ENCODE assay signal across 13 cellular contexts in the genomic region with DNA sequence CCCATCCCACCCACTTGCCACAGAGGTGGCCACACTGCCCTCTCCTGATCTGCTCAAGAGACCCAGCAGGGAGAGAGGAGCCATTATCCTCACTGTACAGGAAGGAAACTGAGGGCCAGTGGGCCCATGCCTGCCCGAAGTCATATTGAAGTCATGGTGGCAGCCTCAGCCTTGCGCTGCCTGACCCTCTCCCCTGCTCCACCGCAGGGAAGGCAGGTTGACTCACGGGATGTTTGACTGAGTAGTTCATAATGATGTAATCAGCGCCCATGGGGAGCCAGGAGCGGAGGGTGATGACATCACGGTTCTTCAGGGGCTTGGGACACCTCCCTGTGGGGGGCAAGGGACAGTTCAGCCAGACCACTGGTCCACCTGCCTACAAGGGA. TPM values are rescaled to one million over a fixed set of nuclear protein-coding genes. Genes with fewer than 3 reads are reported as not detected.
DNase-seq lines count a peak whose midpoint lies in the region; ATAC-seq and TF ChIP-seq lines count a peak whose summit lies in the region.
"Had no signal": no experiment of that assay in that cellular context is flagged by ENCODE, and none has a peak within 500 bp of the region (broad histone marks: within the 10 kb centered on the region; RNA-seq: fewer than 3 reads in every experiment).

No MANE protein-coding gene starts in this region.

- no peak for DNase-seq in activated naive CD8-positive, alpha-beta T cell treated with anti-CD3 and anti-CD28 coated beads, Interleukin-2, amount 10 ng/mL, durations not matched to agents 7 days and 5 days
- no peak for DNase-seq in activated naive CD8-positive, alpha-beta T cell treated with anti-CD3 and anti-CD28 coated beads, Interleukin-2, amount 50 U/mL, for 24 hours
- DNase-seq in fibroblast of mammary gland (ENCODE audit: low read depth): peak; percentile 78
- no peak for DNase-seq in Calu3
- DNase-seq in testis: no peak
- DNase-seq in ecto neural progenitor cell (ENCODE audit: low spot score): no peak
- DNase-seq: activated B cell treated with CpG ODN at 0.5 μM for 24 hours; activated naive CD4-positive, alpha-beta T cell treated with anti-CD3 and anti-CD28 coated beads, Interleukin-2, amount 50 U/mL, for 16 hours; naive thymus-derived CD8-positive, alpha-beta T cell; stimulated activated CD4-positive, alpha-beta T cell treated with anti-CD3 and anti-CD28 coated beads, Interleukin-1b, Interleukin-23, amount 100 ng/mL, for 48 hours; SW 1271 had no signal

- WGBS in testis, 2 donors: 96 to 100% methylated on average over 5 to 7 of the region's 7 CpGs

- H3K4me1 Mint-ChIP-seq in activated naive CD8-positive, alpha-beta T cell treated with anti-CD3 and anti-CD28 coated beads, Interleukin-2, amount 10 ng/mL, durations not matched to agents 7 days and 5 days: peaks cover 11% of the 10 kb centered on the region
- peaks cover 23% of the 10 kb centered on the region for H3K4me1 Mint-ChIP-seq in activated naive CD8-positive, alpha-beta T cell treated with anti-CD3 and anti-CD28 coated beads, Interleukin-2, amount 50 U/mL, for 24 hours
- peaks cover 15% of the 10 kb centered on the region for H3K4me1 Mint-ChIP-seq in stimulated activated memory B cell treated with anti-CD40 and anti-IgM and Interleukin-4, amounts not matched to agents 10 μg/mL and 1 μg/mL and 100 μg/mL, for 72 hours
- peaks cover 8% of the 10 kb centered on the region for H3K4me1 Mint-ChIP-seq in Calu3 (ENCODE audit: low read depth, unreplicated experiment)

- POLR2A ChIA-PET in activated naive CD8-positive, alpha-beta T cell treated with anti-CD3 and anti-CD28 coated beads, Interleukin-2, amount 10 ng/mL, durations not matched to agents 7 days and 5 days (lab: Charles Lee): no interaction called here

- no peak overlapping the region for H3K27ac ChIP-seq in testis

- no peaks in the 10 kb centered on the region for H3K36me3 ChIP-seq in testis (ENCODE audit: low read depth, missing control alignments)

- CTCF ChIA-PET in Calu3 (lab: Charles Lee): no interaction called here

- no peaks in the 10 kb centered on the region for H3K4me1 ChIP-seq in testis

- H3K27ac Mint-ChIP-seq in activated naive CD8-positive, alpha-beta T cell treated with anti-CD3 and anti-CD28 coated beads, Interleukin-2, amount 10 ng/mL, durations not matched to agents 7 days and 5 days: peak overlapping the region; percentile 7
- no peak overlapping the region for H3K27ac Mint-ChIP-seq in activated naive CD8-positive, alpha-beta T cell treated with anti-CD3 and anti-CD28 coated beads, Interleukin-2, amount 50 U/mL, for 24 hours
- H3K27ac Mint-ChIP-seq in stimulated activated memory B cell treated with anti-CD40 and anti-IgM and Interleukin-4, amounts not matched to agents 10 μg/mL and 1 μg/mL and 100 μg/mL, for 72 hours: peak overlapping the region; percentile 23
- no peak overlapping the region for H3K27ac Mint-ChIP-seq in Calu3 (ENCODE audit: unreplicated experiment)
- H3K27ac Mint-ChIP-seq: activated B cell treated with CpG ODN at 0.5 μM for 24 hours had no signal

- no peak for TF ChIP-seq CTCF in fibroblast of mammary gland (conservative IDR thresholded peaks at IDR 0.05; ENCODE audit: control insufficient read depth, insufficient read depth, low read depth, low read length)
- TF ChIP-seq CTCF in Calu3 (IDR thresholded peaks at IDR 0.05; ENCODE audit: unreplicated experiment): no peak
- TF ChIP-seq CTCF in testis (IDR thresholded peaks at IDR 0.05): no peak

- no peak overlapping the region for H3K4me3 ChIP-seq in fibroblast of mammary gland (ENCODE audit: control insufficient read depth, low read depth, low read length)
- no peak overlapping the region for H3K4me3 ChIP-seq in testis

- no TSS peak for BruUV-seq in Calu3 (replicated peaks; lab: Mats Ljungman, UMichigan)

- H3K36me3 Mint-ChIP-seq in activated naive CD8-positive, alpha-beta T cell treated with anti-CD3 and anti-CD28 coated beads, Interleukin-2, amount 10 ng/mL, durations not matched to agents 7 days and 5 days: no peaks in the 10 kb centered on the region
- H3K36me3 Mint-ChIP-seq in activated naive CD8-positive, alpha-beta T cell treated with anti-CD3 and anti-CD28 coated beads, Interleukin-2, amount 50 U/mL, for 24 hours (ENCODE audit: low read depth): no peaks in the 10 kb centered on the region
- H3K36me3 Mint-ChIP-seq in stimulated activated memory B cell treated with anti-CD40 and anti-IgM and Interleukin-4, amounts not matched to agents 10 μg/mL and 1 μg/mL and 100 μg/mL, for 72 hours: peaks cover 16% of the 10 kb centered on the region
- peaks cover 23% of the 10 kb centered on the region for H3K36me3 Mint-ChIP-seq in Calu3 (ENCODE audit: insufficient read depth, unreplicated experiment)

- H3K4me3 Mint-ChIP-seq in activated naive CD8-positive, alpha-beta T cell treated with anti-CD3 and anti-CD28 coated beads, Interleukin-2, amount 10 ng/mL, durations not matched to agents 7 days and 5 days: no peak overlapping the region
- no peak overlapping the region for H3K4me3 Mint-ChIP-seq in activated naive CD8-positive, alpha-beta T cell treated with anti-CD3 and anti-CD28 coated beads, Interleukin-2, amount 50 U/mL, for 24 hours
- H3K4me3 Mint-ChIP-seq in stimulated activated memory B cell treated with anti-CD40 and anti-IgM and Interleukin-4, amounts not matched to agents 10 μg/mL and 1 μg/mL and 100 μg/mL, for 72 hours: no peak overlapping the region
- no peak overlapping the region for H3K4me3 Mint-ChIP-seq in Calu3 (ENCODE audit: low read depth, unreplicated experiment)
- H3K4me3 Mint-ChIP-seq: activated B cell treated with CpG ODN at 0.5 μM for 24 hours; naive thymus-derived CD8-positive, alpha-beta T cell had no signal

- no peaks in the 10 kb centered on the region for H3K27me3 ChIP-seq in testis

- intact Hi-C loops in Calu3 (cut with micrococcal nuclease; ENCODE audit: unreplicated experiment) (no loop called here), testis (cut with DNase I; ENCODE audit: low total_unique reads) (no loop called here)

- no peak for TF ChIP-seq POLR2A in testis (IDR thresholded peaks at IDR 0.05)

- no peaks in the 10 kb centered on the region for H3K9me3 ChIP-seq in testis

- H3K9me3 Mint-ChIP-seq in activated naive CD8-positive, alpha-beta T cell treated with anti-CD3 and anti-CD28 coated beads, Interleukin-2, amount 10 ng/mL, durations not matched to agents 7 days and 5 days: no peaks in the 10 kb centered on the region
- H3K9me3 Mint-ChIP-seq in activated naive CD8-positive, alpha-beta T cell treated with anti-CD3 and anti-CD28 coated beads, Interleukin-2, amount 50 U/mL, for 24 hours: no peaks in the 10 kb centered on the region
- no peaks in the 10 kb centered on the region for H3K9me3 Mint-ChIP-seq in stimulated activated memory B cell treated with anti-CD40 and anti-IgM and Interleukin-4, amounts not matched to agents 10 μg/mL and 1 μg/mL and 100 μg/mL, for 72 hours
- H3K9me3 Mint-ChIP-seq in Calu3 (ENCODE audit: low read depth, unreplicated experiment): no peaks in the 10 kb centered on the region
- H3K9me3 Mint-ChIP-seq: activated B cell treated with CpG ODN at 0.5 μM for 24 hours; naive thymus-derived CD8-positive, alpha-beta T cell had no signal

- no peak for ATAC-seq in activated naive CD8-positive, alpha-beta T cell treated with anti-CD3 and anti-CD28 coated beads, Interleukin-2, amount 10 ng/mL, durations not matched to agents 7 days and 5 days (ENCODE audit: low read depth)
- no peak for ATAC-seq in activated naive CD8-positive, alpha-beta T cell treated with anti-CD3 and anti-CD28 coated beads, Interleukin-2, amount 50 U/mL, for 24 hours
- peak; percentile 28; the same call in 2 of the 3 replicates for ATAC-seq in SK-N-SH treated with all-trans-retinoic acid at 6 μM for 48 hours
- ATAC-seq in stimulated activated memory B cell treated with anti-CD40 and anti-IgM and Interleukin-4, amounts not matched to agents 10 μg/mL and 1 μg/mL and 100 μg/mL, for 72 hours: no peak
- ATAC-seq: naive thymus-derived CD8-positive, alpha-beta T cell had no signal

- peaks cover 2% of the 10 kb centered on the region for H3K27me3 Mint-ChIP-seq in activated naive CD8-positive, alpha-beta T cell treated with anti-CD3 and anti-CD28 coated beads, Interleukin-2, amount 10 ng/mL, durations not matched to agents 7 days and 5 days
- H3K27me3 Mint-ChIP-seq in activated naive CD8-positive, alpha-beta T cell treated with anti-CD3 and anti-CD28 coated beads, Interleukin-2, amount 50 U/mL, for 24 hours: no peaks in the 10 kb centered on the region
- no peaks in the 10 kb centered on the region for H3K27me3 Mint-ChIP-seq in stimulated activated memory B cell treated with anti-CD40 and anti-IgM and Interleukin-4, amounts not matched to agents 10 μg/mL and 1 μg/mL and 100 μg/mL, for 72 hours
- H3K27me3 Mint-ChIP-seq in Calu3 (ENCODE audit: unreplicated experiment): no peaks in the 10 kb centered on the region
- H3K27me3 Mint-ChIP-seq: activated B cell treated with CpG ODN at 0.5 μM for 24 hours; naive thymus-derived CD8-positive, alpha-beta T cell had no signal

TF ChIP-seq in SK-N-SH treated with all-trans-retinoic acid at 6 μM for 48 hours, 23 proteins besides CTCF, POLR2A, EP300 and RAD21 (continues in another document):
- TF ChIP-seq ZNF70 (CRISPR knock-in tag; IDR thresholded peaks at IDR 0.05): no peak
- TF ChIP-seq ARNTL (CRISPR knock-in tag; IDR thresholded peaks at IDR 0.05; ENCODE audit: borderline replicate concordance, low read depth): no peak
- TF ChIP-seq ZNF8 (CRISPR knock-in tag; IDR thresholded peaks at IDR 0.05): no peak

RNA-seq across cellular contexts. Expression of a gene that starts 6.1 kb away (rescaled TPM):
- total RNA-seq in activated naive CD8-positive, alpha-beta T cell treated with anti-CD3 and anti-CD28 coated beads, Interleukin-2, amount 10 ng/mL, durations not matched to agents 7 days and 5 days: 100 to 1,000 TPM; 129 to 134 TPM
- 53.0 and 61.3 TPM in 2 replicates for total RNA-seq in Calu3 (2022)
- total RNA-seq in testis: 10 to 100 TPM; 65.2 to 88.3 TPM
- 46.9 TPM for polyA plus RNA-seq in testis (ENCODE audit: insufficient read depth, low read depth, low replicate concordance)

RNA-seq across cellular contexts. Expression of a gene that starts 35.5 kb away (rescaled TPM):
- total RNA-seq in activated naive CD8-positive, alpha-beta T cell treated with anti-CD3 and anti-CD28 coated beads, Interleukin-2, amount 10 ng/mL, durations not matched to agents 7 days and 5 days: 1 to 10 TPM; 7.8 to 8.0 TPM
- 55.1 and 68.9 TPM in 2 replicates for total RNA-seq in Calu3 (2022)
- total RNA-seq in testis: 100 to 1,000 TPM; 130 to 202 TPM
- 379 TPM for polyA plus RNA-seq in testis (ENCODE audit: insufficient read depth, low read depth, low replicate concordance)

RNA-seq across cellular contexts. Expression of a gene that starts 55.9 kb away (rescaled TPM):
- total RNA-seq in activated naive CD8-positive, alpha-beta T cell treated with anti-CD3 and anti-CD28 coated beads, Interleukin-2, amount 10 ng/mL, durations not matched to agents 7 days and 5 days: 100 to 1,000 TPM; 159 to 163 TPM
- total RNA-seq in Calu3 (2022): 28.7 and 29.1 TPM in 2 replicates
- total RNA-seq in testis: 10 to 100 TPM; 33.8 to 39.5 TPM
- 16.2 TPM for polyA plus RNA-seq in testis (ENCODE audit: insufficient read depth, low read depth, low replicate concordance)

Comparison
In these comparisons a context has a peak if more than half of its experiments do, and no peak if none do; other contexts are left out.
1. H3K27ac Mint-ChIP-seq: peak in activated naive CD8-positive, alpha-beta T cell treated with anti-CD3 and anti-CD28 coated beads, Interleukin-2, amount 10 ng/mL, durations not matched to agents 7 days and 5 days (single experiment) and stimulated activated memory B cell treated with anti-CD40 and anti-IgM and Interleukin-4, amounts not matched to agents 10 μg/mL and 1 μg/mL and 100 μg/mL, for 72 hours (single experiment); none in activated naive CD8-positive, alpha-beta T cell treated with anti-CD3 and anti-CD28 coated beads, Interleukin-2, amount 50 U/mL, for 24 hours (single experiment) and Calu3 (single experiment).